In genomic region chr6:164861964-164862363, GRCh38 we compare ENCODE assay signal across 26 cellular contexts.
"Had no signal": no experiment of that assay in that cellular context is flagged by ENCODE, and none has a peak within 500 bp of the region (broad histone marks: within the 10 kb centered on the region; RNA-seq: fewer than 3 reads in every experiment).

No MANE protein-coding gene starts in this region.

- FAIRE-seq: colon, endothelial cell of umbilical vein, frontal cortex, kidney had no signal

- H3K27ac Mint-ChIP-seq: immature natural killer cell, mesothelial cell of epicardium, naive B cell had no signal

- DNase-seq: dermis blood vessel endothelial cell; dorsolateral prefrontal cortex; effector CD4-positive, alpha-beta T cell; effector memory CD4-positive, alpha-beta T cell; foreskin keratinocyte; heart left ventricle; hypothalamus; immature natural killer cell; islet precursor cell; kidney; kidney glomerular epithelial cell; left colon; left ventricle myocardium superior; lower lobe of right lung; mesenchymal stem cell; mucosa of descending colon; naive B cell had no signal

- H3K27me3 Mint-ChIP-seq: naive B cell had no signal

- H3K27me3 ChIP-seq: dorsolateral prefrontal cortex, esophagus muscularis mucosa, foreskin keratinocyte, gastroesophageal sphincter, heart left ventricle, hepatocyte had no signal

- H3K36me3 ChIP-seq: esophagus muscularis mucosa, gastroesophageal sphincter, heart left ventricle, lower lobe of right lung had no signal

- H3K4me3 ChIP-seq: coronary artery, esophagus muscularis mucosa, gastroesophageal sphincter, heart left ventricle, hepatocyte, lower lobe of right lung, mucosa of descending colon had no signal

- H3K4me3 Mint-ChIP-seq: immature natural killer cell, mesothelial cell of epicardium, naive B cell had no signal

- H3K4me1 Mint-ChIP-seq: immature natural killer cell, mesothelial cell of epicardium, naive B cell had no signal

- H3K27ac ChIP-seq: coronary artery, dorsolateral prefrontal cortex, esophagus muscularis mucosa, foreskin keratinocyte, gastroesophageal sphincter, heart left ventricle, hepatocyte, lower lobe of right lung had no signal

- H2AFZ ChIP-seq: hepatocyte had no signal

- H3K4me1 ChIP-seq: esophagus muscularis mucosa, foreskin keratinocyte, gastroesophageal sphincter, heart left ventricle, lower lobe of right lung had no signal

- H3K9me3 ChIP-seq: esophagus muscularis mucosa, gastroesophageal sphincter, lower lobe of right lung had no signal

- H3K36me3 Mint-ChIP-seq: immature natural killer cell, mesothelial cell of epicardium, naive B cell had no signal

- H3K4me2 ChIP-seq: hepatocyte had no signal

- H3K79me2 ChIP-seq: hepatocyte had no signal

- ATAC-seq: foreskin keratinocyte, gastroesophageal sphincter, heart left ventricle, left colon, left lobe of liver, left ventricle myocardium superior, lower lobe of right lung, mucosa of descending colon had no signal
